In the genomic region with DNA sequence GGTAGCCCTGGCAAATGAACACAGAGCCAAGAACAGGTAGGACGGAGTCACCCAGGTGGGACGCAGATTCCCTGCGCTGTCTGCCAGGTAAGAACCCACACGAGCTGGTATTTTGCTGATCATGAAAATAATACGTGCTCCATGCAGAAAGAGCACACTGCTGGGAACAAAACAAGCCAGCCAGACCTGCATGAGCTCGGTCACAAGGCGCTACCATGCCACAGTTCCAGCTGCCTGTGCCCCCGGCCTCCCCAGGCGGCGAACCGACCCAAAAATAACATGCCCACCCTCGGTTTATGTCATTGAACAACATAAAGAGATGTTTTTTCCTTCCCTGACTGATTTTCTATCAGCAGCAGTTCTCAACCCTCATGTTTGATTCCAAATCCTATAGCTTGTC, we compare ENCODE assay signal across 19 cellular contexts. TPM values are rescaled to one million over a fixed set of nuclear protein-coding genes. Genes with fewer than 3 reads are reported as not detected.
A peak's percentile ranks its signal among the peaks of the same experiment; 100 is the strongest.
DNase-seq lines count a peak whose midpoint lies in the region; ATAC-seq, FAIRE-seq and TF ChIP-seq lines count a peak whose summit lies in the region.
"Had no signal": no experiment of that assay in that cellular context is flagged by ENCODE, and none has a peak within 500 bp of the region (broad histone marks: within the 10 kb centered on the region; RNA-seq: fewer than 3 reads in every experiment).

No MANE protein-coding gene starts in this region.

- H3K9me3 Mint-ChIP-seq in Caco-2 (ENCODE audit: unreplicated experiment) (no peaks in the 10 kb centered on the region), nephron (no peaks in the 10 kb centered on the region)
- H3K9me3 Mint-ChIP-seq: HFFc6 had no signal

- TF ChIP-seq RAD21 in K562 (CRISPR knock-in tag; conservative IDR thresholded peaks at IDR 0.05 in 1 of 2, IDR thresholded peaks at IDR 0.05 in 1 of 2) = no peak

- in situ Hi-C loops in K562 (cut with MboI) = no loop called here

- H3K4me3 Mint-ChIP-seq in Caco-2 (ENCODE audit: unreplicated experiment) (no peak overlapping the region), nephron (no peak overlapping the region)
- H3K4me3 Mint-ChIP-seq: HFFc6 had no signal

- WGBS in K562 (ENCODE audit: insufficient coverage, low coverage, missing lambda C conversion rate) = 77% methylated on average over 12 of the region's 12 CpGs

- no peak overlapping the region for H2AFZ ChIP-seq in K562 (ENCODE audit: low read depth, low read length)

- no peaks in the 10 kb centered on the region for H3K27me3 ChIP-seq in Caco-2 (replicated peaks; ENCODE audit: control insufficient read depth, insufficient read depth, low read length)
- H3K27me3 ChIP-seq in K562 (ENCODE audit: control insufficient read depth in 2 of 2, insufficient read depth in 2 of 2, low read length in 2 of 2) = no peaks in the 10 kb centered on the region
- H3K27me3 ChIP-seq in tibial artery = no peaks in the 10 kb centered on the region

- H3K9me1 ChIP-seq in K562 (ENCODE audit: control insufficient read depth, insufficient read depth, low read length) = peaks cover 10% of the 10 kb centered on the region

- no peaks in the 10 kb centered on the region for H3K4me1 ChIP-seq in Caco-2
- peaks cover 5 to 26% of the 10 kb centered on the region in 2 experiments; a peak in 4 of 5 replicates for H3K4me1 ChIP-seq in K562 (replicated peaks in 1 of 2; ENCODE audit: control insufficient read depth in 2 of 2, insufficient read depth in 2 of 2, low read length in 2 of 2)
- peaks cover 10 to 100% (median 73%) of the 10 kb centered on the region in 4 donors for H3K4me1 ChIP-seq in tibial artery

- no peak for TF ChIP-seq CTCF in Caco-2 (IDR thresholded peaks at IDR 0.05; ENCODE audit: insufficient read depth in 1 of 2, low read depth in 1 of 2, low read length in 1 of 2, severe bottlenecking in 1 of 2, unreplicated experiment in 1 of 2)
- TF ChIP-seq CTCF in K562 (IDR thresholded peaks at IDR 0.05 in 2 of 3, conservative IDR thresholded peaks at IDR 0.05 in 1 of 3; ENCODE audit: insufficient read depth in 2 of 3, low read depth in 1 of 3, low read length in 3 of 3) = no peak
- no peak for TF ChIP-seq CTCF in nephron (IDR thresholded peaks at IDR 0.05; ENCODE audit: unreplicated experiment in 3 of 3)
- TF ChIP-seq CTCF in tibial artery (IDR thresholded peaks at IDR 0.05) = no peak

- H3K27me3 Mint-ChIP-seq in Caco-2 (ENCODE audit: insufficient read depth, unreplicated experiment) (no peaks in the 10 kb centered on the region), nephron (ENCODE audit: low read depth) (no peaks in the 10 kb centered on the region)

- peaks cover 25% of the 10 kb centered on the region for H3K79me2 ChIP-seq in K562 (ENCODE audit: control insufficient read depth, insufficient read depth, low read length)

- TF ChIP-seq EP300 in K562 (IDR thresholded peaks at IDR 0.05; ENCODE audit: low read length) = no peak

- POLR2A ChIA-PET in Caco-2 (lab: Charles Lee) (no interaction called here), K562 (lab: Yijun Ruan, JAX) (interaction anchor here (0.5 to 1.3 kb wide), 5 partner anchors 9 to 654 kb away, joined by 3 to 4 read pairs (median 3); no protein-coding TSS in a partner anchor)

- CTCF ChIA-PET in Caco-2 (lab: Charles Lee) = no interaction called here
- CTCF ChIA-PET in K562 (lab: Yijun Ruan, JAX; ENCODE audit: low intra/inter-chr PET ratio) = no interaction called here

- FAIRE-seq in K562 (lab: Jason Lieb, UNC) = no peak
- FAIRE-seq: H54 had no signal

- H4K20me1 ChIP-seq in K562 (replicated peaks; ENCODE audit: control insufficient read depth, insufficient read depth, low read length) = peaks cover 4% of the 10 kb centered on the region

- DNase-seq in Caco-2 (no peak), K562 (ENCODE audit: extremely low read depth in 1 of 4, low spot score in 3 of 4) (no peak), tibial artery (no peak)
- DNase-seq: ACHN, DMS153, GF-D8, HFFc6, NCI-H1417 treated with DMSO at 0.1 percent for 48 hours, NCI-H187 treated with DMSO at 0.1 percent for 48 hours, NCI-H2227 treated with DMSO at 0.1 percent for 48 hours, NCI-H510A treated with DMSO at 0.1 percent for 48 hours, NCI-H774, OCI-M1, SIG-M5 had no signal

- no peak overlapping the region for H3K4me3 ChIP-seq in Caco-2 (ENCODE audit: low read depth, low read length)
- H3K4me3 ChIP-seq in K562 = no peak overlapping the region
- no peak overlapping the region for H3K4me3 ChIP-seq in tibial artery

- no peak overlapping the region for H3K4me2 ChIP-seq in K562 (ENCODE audit: insufficient read depth, low read length)

- no TSS peak for BruUV-seq in Caco-2 (replicated peaks; lab: Mats Ljungman, UMichigan)
- no TSS peak for BruUV-seq in K562 (replicated peaks; lab: Mats Ljungman, UMichigan)

- no peak overlapping the region for H3K9ac ChIP-seq in K562 (ENCODE audit: insufficient read depth in 1 of 2, low read depth in 2 of 2, low read length in 2 of 2)

- no peak for TF ChIP-seq POLR2A in K562 (conservative IDR thresholded peaks at IDR 0.05)

- H3K36me3 ChIP-seq in Caco-2 (ENCODE audit: control insufficient read depth, insufficient read depth, low read length) = no peaks in the 10 kb centered on the region
- H3K36me3 ChIP-seq in K562 (ENCODE audit: control insufficient read depth, insufficient read depth, low read length) = no peaks in the 10 kb centered on the region
- no peaks in the 10 kb centered on the region for H3K36me3 ChIP-seq in tibial artery

- H3K27ac Mint-ChIP-seq in Caco-2 (ENCODE audit: unreplicated experiment) (peak overlapping the region; percentile 48), nephron (peak overlapping the region in 2 of 3 experiments; percentile 44 to 60)
- H3K27ac Mint-ChIP-seq: HFFc6 had no signal

- H3K36me3 Mint-ChIP-seq in Caco-2 (ENCODE audit: insufficient read depth, unreplicated experiment) = peaks cover 16% of the 10 kb centered on the region
- no peaks in the 10 kb centered on the region for H3K36me3 Mint-ChIP-seq in nephron (ENCODE audit: low read depth)

- no peak for ATAC-seq in K562
- ATAC-seq in HG02884 (IDR thresholded peaks at IDR 0.05; ENCODE audit: unreplicated experiment) = no peak
- no peak for ATAC-seq in GM21619 (IDR thresholded peaks at IDR 0.05; ENCODE audit: unreplicated experiment)
- no peak for ATAC-seq in GM19324 (IDR thresholded peaks at IDR 0.05; ENCODE audit: low FRiP score, unreplicated experiment)

- H3K4me1 Mint-ChIP-seq in Caco-2 (ENCODE audit: low read depth, unreplicated experiment) (peaks cover 9% of the 10 kb centered on the region), nephron (peaks cover 42% of the 10 kb centered on the region)

- no peak overlapping the region for H3K27ac ChIP-seq in K562 (ENCODE audit: extremely low read depth, low read depth, low read length)
- H3K27ac ChIP-seq in tibial artery = peak overlapping the region; percentile 76 to 77

- intact Hi-C loops in Caco-2 (cut with micrococcal nuclease; ENCODE audit: unreplicated experiment) = no loop called here
- intact Hi-C loops in K562 (cut with micrococcal nuclease) = no loop called here
- intact Hi-C loops in tibial artery (cut with DNase I; ENCODE audit: low total_unique reads) = no loop called here

- no peaks in the 10 kb centered on the region for H3K9me3 ChIP-seq in Caco-2
- no peaks in the 10 kb centered on the region for H3K9me3 ChIP-seq in K562 (replicated peaks; ENCODE audit: control insufficient read depth, insufficient read depth, low read depth, low read length)
- H3K9me3 ChIP-seq in tibial artery = no peaks in the 10 kb centered on the region

TF ChIP-seq in K562, 482 proteins besides CTCF, POLR2A, EP300 and RAD21:
- peak; percentile 6; the same call in 1 of the 2 replicates for TF ChIP-seq ZNF316 (IDR thresholded peaks at IDR 0.05)
- no peak for TF ChIP-seq ID3 (CRISPR knock-in tag; IDR thresholded peaks at IDR 0.05)
- TF ChIP-seq ID3 (tag; IDR thresholded peaks at IDR 0.05) = no peak
- no peak for TF ChIP-seq MCM2 (IDR thresholded peaks at IDR 0.05; ENCODE audit: low read depth)
- TF ChIP-seq KDM1A (IDR thresholded peaks at IDR 0.05) = no peak
- TF ChIP-seq TRIM28 (IDR thresholded peaks at IDR 0.05) = no peak

RNA-seq across cellular contexts. Expression of gene CYFIP1, which starts 25.8 kb away (rescaled TPM):
- 205 and 211 TPM in 2 replicates for total RNA-seq in Caco-2 (2022)
- total RNA-seq in K562 (2011; cell fraction: chromatin; rRNA removed; ENCODE audit: low replicate concordance) = 71.4 and 94.0 TPM in 2 replicates
- total RNA-seq in K562 (2011; cell fraction: nucleolus; rRNA removed) = 39.1 and 52.5 TPM in 2 replicates
- total RNA-seq in K562 (2011; cell fraction: nucleoplasm; rRNA removed) = 51.9 and 52.3 TPM in 2 replicates
- total RNA-seq in K562 (2014; rRNA removed) = 32.1 and 46.2 TPM in 2 replicates
- 24.0 and 27.4 TPM in 2 replicates for total RNA-seq in K562 (2014; rRNA removed; fragmentation: Illumina TruSeq; extraction: Trizol)
- 27.0 and 31.4 TPM in 2 replicates for total RNA-seq in K562 (2015; rRNA removed; fragmentation: Illumina TruSeq; extraction: Trizol)
- 58.1 and 59.8 TPM in 2 replicates for total RNA-seq in K562 (2021)
- 42.7 and 45.8 TPM in 2 replicates for polyA plus RNA-seq in K562 (2011; rRNA removed)
- polyA plus RNA-seq in K562 (2011; cell fraction: cytosol; rRNA removed) = 56.3 and 68.6 TPM in 2 replicates
- 78.3 and 80.7 TPM in 2 replicates for polyA plus RNA-seq in K562 (2011; cell fraction: nucleus; rRNA removed)
- 32.8 and 39.6 TPM in 2 replicates for polyA plus RNA-seq in K562 (2012)
- polyA plus RNA-seq in K562 (2014; fragmentation: Illumina TruSeq; extraction: Trizol) = 28.3 and 31.8 TPM in 2 replicates
- polyA plus RNA-seq in K562 (2014; fragmentation: Nextera tagmentation; extraction: Ambion mirVana) = 1 to 10 TPM; 3.8 to 6.6 TPM
- 28.0 and 31.2 TPM in 2 replicates for polyA plus RNA-seq in K562 (2014; rRNA removed)
- 76.4 and 89.0 TPM in 2 replicates for polyA minus RNA-seq in K562 (2011; rRNA and poly(A)+ RNA removed)
- polyA minus RNA-seq in K562 (2011; cell fraction: cytosol; rRNA and poly(A)+ RNA removed) = 20.4 and 23.9 TPM in 2 replicates
- 20.5 and 32.2 TPM in 2 replicates for polyA minus RNA-seq in K562 (2011; cell fraction: nucleus; rRNA and poly(A)+ RNA removed)
